In the genomic region with DNA sequence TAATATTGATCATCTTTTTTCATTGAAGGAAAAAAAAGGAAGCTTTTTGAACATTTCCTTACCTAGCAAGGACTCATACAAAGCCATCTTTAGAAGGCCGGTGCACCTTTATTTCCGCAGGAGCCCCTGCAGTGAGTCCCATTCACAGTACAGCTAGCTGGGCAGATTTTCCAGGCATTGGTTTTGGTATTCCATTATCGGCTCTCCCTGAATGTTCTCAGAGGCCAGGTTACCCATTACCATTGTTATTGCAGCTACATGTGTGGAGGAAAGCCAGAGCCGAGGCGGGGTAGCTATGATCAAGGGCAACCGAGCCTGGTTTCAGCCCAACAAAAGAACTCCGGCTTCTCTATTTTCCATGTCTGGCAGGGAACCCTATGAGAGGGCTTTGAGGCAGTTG, we compare ENCODE assay signal across 15 cellular contexts.
"Had no signal": no experiment of that assay in that cellular context is flagged by ENCODE, and none has a peak within 500 bp of the region (broad histone marks: within the 10 kb centered on the region; RNA-seq: fewer than 3 reads in every experiment).

No MANE protein-coding gene starts in this region.

- H3K36me3 ChIP-seq: right lobe of liver had no signal

- H3K27me3 ChIP-seq: body of pancreas, right lobe of liver, spleen had no signal

- H3K9me3 ChIP-seq: body of pancreas, psoas muscle, right lobe of liver, spleen, thoracic aorta had no signal

- H3K4me3 ChIP-seq: body of pancreas, psoas muscle, right lobe of liver, SK-N-MC, spleen, thoracic aorta had no signal

- H3K4me1 ChIP-seq: body of pancreas, psoas muscle, right lobe of liver had no signal

- ATAC-seq: activated CD4-positive, CD25-positive, alpha-beta regulatory T cell treated with anti-CD3 and anti-CD28 coated beads, Interleukin-2, amount 50 U/mL, for 24 hours; activated T-cell treated with anti-CD3 and anti-CD28 coated beads, Interleukin-2, amount 50 U/mL, for 72 hours; body of pancreas; psoas muscle; right lobe of liver; stimulated activated naive CD8-positive, alpha-beta T cell treated with anti-CD3 and anti-CD28 coated beads, Interleukin-15, amount 100 ng/mL, for 72 hours; T-cell had no signal

- H3K27ac ChIP-seq: body of pancreas, psoas muscle, right lobe of liver, SK-N-MC, spleen, thoracic aorta had no signal

- DNase-seq: activated CD4-positive, alpha-beta T cell treated with anti-CD3 and anti-CD28 coated beads, Interleukin-2, amount 50 U/mL, for 1 hour; activated gamma-delta T cell treated with Interleukin-2 at 50 U/mL for 16 hours; activated T-cell treated with anti-CD3 and anti-CD28 coated beads, Interleukin-2, amount 50 U/mL, for 72 hours; amniotic stem cell; body of pancreas; kidney; psoas muscle; spleen; stimulated activated naive CD8-positive, alpha-beta T cell treated with anti-CD3 and anti-CD28 coated beads, Interleukin-15, amount 100 ng/mL, for 72 hours; T-helper 9 cell had no signal
